ENCODE assay signal across 18 cellular contexts in genomic region chr6:112439416-112439815, GRCh38.
"Had no signal": no experiment of that assay in that cellular context is flagged by ENCODE, and none has a peak within 500 bp of the region (broad histone marks: within the 10 kb centered on the region; RNA-seq: fewer than 3 reads in every experiment).

No MANE protein-coding gene starts in this region.

- H3K4me3 ChIP-seq: colonic mucosa, esophagus squamous epithelium, mucosa of descending colon, ovary, prostate gland, sigmoid colon, skin epidermis, stomach, thoracic aorta, transverse colon had no signal

- H3K4me1 Mint-ChIP-seq: naive thymus-derived CD8-positive, alpha-beta T cell had no signal

- H3K36me3 ChIP-seq: colonic mucosa, esophagus squamous epithelium, ovary, prostate gland, sigmoid colon, stomach, thoracic aorta, transverse colon had no signal

- H3K27ac ChIP-seq: colonic mucosa, esophagus squamous epithelium, foreskin keratinocyte, prostate gland, sigmoid colon, skin epidermis, thoracic aorta, transverse colon had no signal

- H3K9me3 Mint-ChIP-seq: naive thymus-derived CD8-positive, alpha-beta T cell; neural crest cell had no signal

- H3K27ac Mint-ChIP-seq: naive thymus-derived CD8-positive, alpha-beta T cell had no signal

- H3K27me3 ChIP-seq: colonic mucosa, esophagus squamous epithelium, foreskin keratinocyte, ovary, sigmoid colon, stomach, transverse colon had no signal

- H3K4me3 Mint-ChIP-seq: naive thymus-derived CD8-positive, alpha-beta T cell; neural crest cell had no signal

- DNase-seq: colonic mucosa; dermis blood vessel endothelial cell; esophagus squamous epithelium; foreskin keratinocyte; left colon; mammary epithelial cell; mucosa of descending colon; naive thymus-derived CD8-positive, alpha-beta T cell; sigmoid colon; stimulated activated CD4-positive, alpha-beta T cell treated with anti-CD3 and anti-CD28 coated beads, Interleukin-12 subunit alpha, Interleukin-12 subunit beta, amount 100 ng/mL, for 4 hours; stimulated activated naive CD4-positive, alpha-beta T cell; stomach; transverse colon had no signal

- ATAC-seq: foreskin keratinocyte; left colon; mucosa of descending colon; naive thymus-derived CD8-positive, alpha-beta T cell had no signal

- H3K36me3 Mint-ChIP-seq: naive thymus-derived CD8-positive, alpha-beta T cell had no signal

- H3K4me1 ChIP-seq: colonic mucosa, esophagus squamous epithelium, prostate gland, transverse colon had no signal

- H3K9me3 ChIP-seq: colonic mucosa, esophagus squamous epithelium, mucosa of descending colon, ovary, prostate gland, sigmoid colon, stomach, thoracic aorta, transverse colon had no signal
